ENCODE assay signal across 9 cellular contexts in the genomic region with DNA sequence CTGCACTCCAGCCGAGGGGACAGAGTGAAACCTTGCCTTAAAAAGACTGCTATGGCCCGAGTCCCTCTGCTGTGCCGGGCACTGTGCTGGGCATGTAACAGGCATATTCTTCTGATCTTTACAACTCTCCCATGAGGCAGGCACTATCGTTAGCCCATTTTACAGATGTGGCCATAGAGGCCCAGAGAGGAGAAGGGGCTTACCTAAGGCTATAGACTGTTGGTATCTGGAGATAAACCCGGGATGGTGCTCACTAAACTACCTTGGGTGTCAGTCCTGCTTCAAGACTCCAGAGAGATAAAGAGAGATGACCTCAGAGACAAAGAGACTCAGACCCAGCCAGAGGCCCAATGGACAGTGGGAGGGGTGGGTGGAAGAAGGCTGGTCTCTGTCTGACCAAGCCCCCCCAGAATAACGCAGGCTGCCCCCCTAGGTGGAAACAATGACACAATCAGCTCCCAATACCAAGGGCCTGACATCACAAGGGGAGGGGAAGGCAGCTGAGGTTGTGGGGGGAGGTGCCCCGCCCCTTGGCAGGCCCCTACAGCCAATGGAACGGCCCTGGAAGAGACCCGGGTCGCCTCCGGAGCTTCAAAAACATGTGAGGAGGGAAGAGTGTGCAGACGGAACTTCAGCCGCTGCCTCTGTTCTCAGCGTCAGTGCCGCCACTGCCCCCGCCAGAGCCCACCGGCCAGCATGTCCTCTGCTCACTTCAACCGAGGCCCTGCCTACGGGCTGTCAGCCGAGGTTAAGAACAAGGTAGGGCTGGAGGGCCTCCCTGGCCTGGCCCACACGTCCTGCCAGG. TPM values are rescaled to one million over a fixed set of nuclear protein-coding genes. Genes with fewer than 3 reads are reported as not detected.
DNase-seq lines count a peak whose midpoint lies in the region; FAIRE-seq and TF ChIP-seq lines count a peak whose summit lies in the region.
"Had no signal": no experiment of that assay in that cellular context is flagged by ENCODE, and none has a peak within 500 bp of the region (broad histone marks: within the 10 kb centered on the region; RNA-seq: fewer than 3 reads in every experiment).

TSS of gene CNN1 (plus strand) at position 620 of the 805 bp plus-strand sequence. CDS start at position 697, 77 bp downstream.

- H4K20me1 ChIP-seq in astrocyte (ENCODE audit: insufficient read depth, low read length) = peaks cover 5% of the 10 kb centered on the region
- H4K20me1 ChIP-seq in OCI-LY7 (ENCODE audit: insufficient read depth, low read length) = no peaks in the 10 kb centered on the region

- H3K27me3 ChIP-seq in astrocyte (ENCODE audit: insufficient read depth, low read length) (no peaks in the 10 kb centered on the region), iPS DF 6.9 (ENCODE audit: control insufficient read depth, insufficient read depth, low read length) (no peaks in the 10 kb centered on the region)

- H3K79me2 ChIP-seq in astrocyte (ENCODE audit: insufficient read depth, low read length) (peaks cover 15% of the 10 kb centered on the region), OCI-LY7 (ENCODE audit: insufficient read depth, low read depth, low read length) (no peaks in the 10 kb centered on the region)

- CTCF ChIA-PET in GM10248 (lab: Yijun Ruan, JAX) = no interaction called here
- CTCF ChIA-PET in OCI-LY7 (lab: Charles Lee; ENCODE audit: unreplicated experiment) = no interaction called here

- intact Hi-C loops in OCI-LY7 (cut with micrococcal nuclease; ENCODE audit: unreplicated experiment) = no loop called here

- BruUV-seq in OCI-LY7 (replicated peaks; lab: Mats Ljungman, UMichigan) = no TSS peak

- H3K4me3 Mint-ChIP-seq in astrocyte (ENCODE audit: unreplicated experiment) = peak within 1 kb of the TSS; percentile 80

- H3K4me1 ChIP-seq in astrocyte (ENCODE audit: insufficient read depth, low read length) = peaks cover 34% of the 10 kb centered on the region
- H3K4me1 ChIP-seq in iPS DF 6.9 (ENCODE audit: control insufficient read depth, insufficient read depth, low read length) = peaks cover 8% of the 10 kb centered on the region
- peaks cover 18% of the 10 kb centered on the region for H3K4me1 ChIP-seq in OCI-LY7 (ENCODE audit: insufficient read depth, low read length, poor library complexity, severe bottlenecking)

- H2AFZ ChIP-seq in astrocyte (ENCODE audit: low read depth, low read length) (peak within 1 kb of the TSS; percentile 22), OCI-LY7 (ENCODE audit: low read length) (no peak within 1 kb of the TSS)

- peak; percentile 41 for FAIRE-seq in astrocyte (lab: Jason Lieb, UNC)

- H3K9me3 ChIP-seq in astrocyte (ENCODE audit: insufficient read depth, low read depth, low read length) = no peaks in the 10 kb centered on the region
- no peaks in the 10 kb centered on the region for H3K9me3 ChIP-seq in iPS DF 6.9 (ENCODE audit: control insufficient read depth, insufficient read depth, low read length)
- no peaks in the 10 kb centered on the region for H3K9me3 ChIP-seq in OCI-LY7 (ENCODE audit: low read length)

- H3K4me1 Mint-ChIP-seq in astrocyte (ENCODE audit: low read depth, unreplicated experiment) = peaks cover 20% of the 10 kb centered on the region

- POLR2A ChIA-PET in GM10248 (lab: Yijun Ruan, JAX) (no interaction called here), OCI-LY7 (lab: Charles Lee) (interaction anchor here (0.6 kb wide), 1 partner anchor 34 kb away, joined by 3 read pairs; no protein-coding TSS in a partner anchor)

- H3K9ac ChIP-seq in astrocyte (ENCODE audit: low read length) = peak within 1 kb of the TSS; percentile 91

- no peaks in the 10 kb centered on the region for H3K9me3 Mint-ChIP-seq in astrocyte (ENCODE audit: unreplicated experiment)

- no peaks in the 10 kb centered on the region for H3K36me3 Mint-ChIP-seq in astrocyte (ENCODE audit: low read depth, unreplicated experiment)

- H3K4me3 ChIP-seq in astrocyte (ENCODE audit: insufficient read depth, low read depth, low read length) (peak within 1 kb of the TSS; percentile 67), iPS DF 6.9 (ENCODE audit: low read length) (peak within 1 kb of the TSS; percentile 47; the same call in 1 of the 2 replicates), skeletal muscle cell (ENCODE audit: low read depth, low read length) (peak within 1 kb of the TSS; percentile 20), OCI-LY7 (ENCODE audit: low read depth, low read length, poor library complexity, severe bottlenecking) (no peak within 1 kb of the TSS)

- WGBS in iPS DF 6.9 (ENCODE audit: insufficient coverage, insufficient read length) = no CpG with 5 or more reads among the region's 21 CpGs

- H3K9me2 ChIP-seq in OCI-LY7 (ENCODE audit: insufficient read depth, low read length) = no peaks in the 10 kb centered on the region

- DNase-seq in GM10248 (ENCODE audit: extremely low spot score) = peak; percentile 23
- peak; percentile 90 for DNase-seq in astrocyte (ENCODE audit: low read depth)
- DNase-seq in iPS DF 6.9 (ENCODE audit: low read depth, low spot score) = no peak
- DNase-seq in skeletal muscle cell (ENCODE audit: low read depth) = peak; percentile 38
- DNase-seq in Ammon's horn (ENCODE audit: low spot score) = no peak
- no peak for DNase-seq in MV-4-11 (lab: John Stamatoyannopoulos, UW)
- no peak for DNase-seq in NCI-H187 treated with DMSO at 0.1 percent for 48 hours (lab: John Stamatoyannopoulos, UW)
- no peak for DNase-seq in OCI-LY7 (ENCODE audit: low spot score)
- DNase-seq: activated CD4-positive, alpha-beta T cell treated with anti-CD3 and anti-CD28 coated beads for 4 hours had no signal

- H3K36me3 ChIP-seq in astrocyte (ENCODE audit: insufficient read depth, low read length) (peaks cover 3% of the 10 kb centered on the region), iPS DF 6.9 (ENCODE audit: control insufficient read depth, insufficient read depth, low read length) (no peaks in the 10 kb centered on the region), OCI-LY7 (ENCODE audit: insufficient read depth, low read length) (no peaks in the 10 kb centered on the region)

- TF ChIP-seq CTCF in GM10248 (IDR thresholded peaks at IDR 0.05; ENCODE audit: control extremely low read depth, extremely low read depth, low read depth, missing control alignments) (no peak), astrocyte (IDR thresholded peaks at IDR 0.05; ENCODE audit: insufficient read depth, low read depth, low read length) (no peak), OCI-LY7 (conservative IDR thresholded peaks at IDR 0.05; ENCODE audit: low read length) (no peak)

- no peaks in the 10 kb centered on the region for H3K27me3 Mint-ChIP-seq in astrocyte (ENCODE audit: low read depth, unreplicated experiment)

- H3K4me2 ChIP-seq in astrocyte (ENCODE audit: low read length) (peak within 1 kb of the TSS; percentile 99), OCI-LY7 (ENCODE audit: low read length) (no peak within 1 kb of the TSS)

- peak within 1 kb of the TSS; percentile 85 for H3K27ac ChIP-seq in astrocyte (ENCODE audit: low read depth, low read length)
- no peak within 1 kb of the TSS for H3K27ac ChIP-seq in iPS DF 6.9 (ENCODE audit: low read length)
- no peak within 1 kb of the TSS for H3K27ac ChIP-seq in OCI-LY7 (ENCODE audit: low read depth, low read length, poor library complexity, severe bottlenecking)

- peak within 1 kb of the TSS; percentile 94 for H3K27ac Mint-ChIP-seq in astrocyte (ENCODE audit: unreplicated experiment)

RNA-seq across cellular contexts. Expression of gene CNN1, which starts in this region (rescaled TPM):
- total RNA-seq in astrocyte (201 and 236 TPM in 2 replicates), OCI-LY7 (2022) (not detected in 2 replicates)
- total RNA-seq in OCI-LY7 (2014; rRNA removed; shearing (Covaris generic)) = not detected in 2 replicates

Comparison
In these comparisons a context has a peak if more than half of its experiments do, and no peak if none do; other contexts are left out.
1. RNA of gene CNN1 (total RNA-seq): 201 to 236 TPM in astrocyte; not detected in OCI-LY7; every median in the first group is over 100 times any median in the second.
2. DNase-seq: peak in GM10248 (single experiment), astrocyte (single experiment) and skeletal muscle cell (single experiment); none in iPS DF 6.9 (single experiment), Ammon's horn (single experiment), MV-4-11 (single experiment), NCI-H187 treated with DMSO at 0.1 percent for 48 hours (single experiment) and OCI-LY7 (single experiment).